Comparison of ENCODE assay signal across 23 cellular contexts in genomic region chr10:57460540-57460939, GRCh38.
DNase-seq lines count a peak whose midpoint lies in the region; ATAC-seq, FAIRE-seq and TF ChIP-seq lines count a peak whose summit lies in the region.
"Had no signal": no experiment of that assay in that cellular context is flagged by ENCODE, and none has a peak within 500 bp of the region (broad histone marks: within the 10 kb centered on the region; RNA-seq: fewer than 3 reads in every experiment).

No MANE protein-coding gene starts in this region.

- no peaks in the 10 kb centered on the region for H3K9me2 ChIP-seq in GM23338 (ENCODE audit: insufficient read depth)

- H3K79me2 ChIP-seq in GM23338 (replicated peaks; ENCODE audit: insufficient read depth) (no peaks in the 10 kb centered on the region), K562 (ENCODE audit: control insufficient read depth, insufficient read depth, low read length) (no peaks in the 10 kb centered on the region)

- no peak for TF ChIP-seq CTCF in A549 (IDR thresholded peaks at IDR 0.05)
- TF ChIP-seq CTCF in GM23338 (conservative IDR thresholded peaks at IDR 0.05; ENCODE audit: low read depth in 2 of 2), result no peak
- no peak for TF ChIP-seq CTCF in K562 (IDR thresholded peaks at IDR 0.05 in 2 of 3, conservative IDR thresholded peaks at IDR 0.05 in 1 of 3; ENCODE audit: insufficient read depth in 2 of 3, low read depth in 1 of 3, low read length in 3 of 3)
- no peak for TF ChIP-seq CTCF in breast epithelium (IDR thresholded peaks at IDR 0.05)

- H3K14ac ChIP-seq in mesenchymal stem cell (ENCODE audit: low read length in 2 of 2), result no peak overlapping the region

- WGBS in A549 (ENCODE audit: missing lambda C conversion rate), result 13% methylated on average over 1 of the region's 1 CpG
- WGBS in K562 (ENCODE audit: insufficient coverage, low coverage, missing lambda C conversion rate), result 0% methylated on average over 1 of the region's 1 CpG
- WGBS in mesenchymal stem cell, result no CpG with 5 or more reads among the region's 1 CpG

- H2AFZ ChIP-seq in GM23338, result peak overlapping the region; percentile 4; the same call in 1 of the 2 replicates
- H2AFZ ChIP-seq in K562 (ENCODE audit: low read depth, low read length), result no peak overlapping the region
- peak overlapping the region; percentile 39 for H2AFZ ChIP-seq in mesenchymal stem cell (ENCODE audit: low read depth, low read length)

- H2BK12ac ChIP-seq in mesenchymal stem cell (ENCODE audit: low read length in 2 of 2), result no peak overlapping the region

- TF ChIP-seq RAD21 in A549 (conservative IDR thresholded peaks at IDR 0.05 in 1 of 2, IDR thresholded peaks at IDR 0.05 in 1 of 2) (no peak), K562 (CRISPR knock-in tag; conservative IDR thresholded peaks at IDR 0.05 in 1 of 2, IDR thresholded peaks at IDR 0.05 in 1 of 2) (no peak)

- no peak overlapping the region for H4K8ac ChIP-seq in mesenchymal stem cell (ENCODE audit: low read length)

- DNase-seq in A549 (ENCODE audit: low read depth in 1 of 2, low spot score in 1 of 2) (no peak), GM23338 (ENCODE audit: low spot score) (no peak), K562 (ENCODE audit: extremely low read depth in 1 of 4, low spot score in 3 of 4) (no peak), mesenchymal stem cell (no peak), breast epithelium (ENCODE audit: low spot score in 2 of 2) (no peak)
- DNase-seq in activated CD8-positive, alpha-beta memory T cell treated with anti-CD3 and anti-CD28 coated beads for 24 hours, result no peak
- DNase-seq in activated CD8-positive, alpha-beta T cell treated with anti-CD3 and anti-CD28 coated beads, Interleukin-2, amount 10 ng/mL, durations not matched to agents 7 days and 5 days, result no peak
- DNase-seq: 8988T; AML-193; Caco-2; Calu3; CD4-positive, alpha-beta T cell; CD8-positive, alpha-beta T cell; DMS79 treated with DMSO at 0.1 percent for 48 hours; GF-D8 had no signal

- H2BK120ac ChIP-seq in mesenchymal stem cell (ENCODE audit: low read depth, low read length), result no peak overlapping the region

- no peaks in the 10 kb centered on the region for H3K27me3 Mint-ChIP-seq in GM23338 (ENCODE audit: insufficient read depth, low read depth, poor library complexity)
- no peaks in the 10 kb centered on the region for H3K27me3 Mint-ChIP-seq in activated CD8-positive, alpha-beta T cell treated with anti-CD3 and anti-CD28 coated beads, Interleukin-2, amount 10 ng/mL, durations not matched to agents 7 days and 5 days (ENCODE audit: low read depth)
- H3K27me3 Mint-ChIP-seq: B cell; CD4-positive, alpha-beta T cell had no signal

- no peaks in the 10 kb centered on the region for H3K27me3 ChIP-seq in GM23338 (ENCODE audit: insufficient read depth)
- H3K27me3 ChIP-seq in K562 (ENCODE audit: control insufficient read depth in 2 of 2, insufficient read depth in 2 of 2, low read length in 2 of 2), result no peaks in the 10 kb centered on the region
- H3K27me3 ChIP-seq in mesenchymal stem cell (ENCODE audit: control insufficient read depth in 1 of 2, insufficient read depth in 1 of 2, low read length in 2 of 2), result no peaks in the 10 kb centered on the region
- no peaks in the 10 kb centered on the region for H3K27me3 ChIP-seq in breast epithelium
- H3K27me3 ChIP-seq: BLaER1 treated with 17β-estradiol and CSF1 and Interleukin-3, amounts not matched to agents 10 nM and 100 nM had no signal

- no peak overlapping the region for H2AK5ac ChIP-seq in mesenchymal stem cell (ENCODE audit: low read length, severe bottlenecking)

- H3K27ac Mint-ChIP-seq in GM23338, result no peak overlapping the region
- no peak overlapping the region for H3K27ac Mint-ChIP-seq in activated CD8-positive, alpha-beta T cell treated with anti-CD3 and anti-CD28 coated beads, Interleukin-2, amount 10 ng/mL, durations not matched to agents 7 days and 5 days
- H3K27ac Mint-ChIP-seq: B cell; CD4-positive, alpha-beta T cell; CD8-positive, alpha-beta T cell had no signal

- H3K9me3 ChIP-seq in A549 (no peaks in the 10 kb centered on the region), K562 (replicated peaks; ENCODE audit: control insufficient read depth, insufficient read depth, low read depth, low read length) (0 out of 2 replicates have a peak, but pooled peaks cover 1% of the 10 kb centered on the region), mesenchymal stem cell (ENCODE audit: control insufficient read depth, low read length) (no peaks in the 10 kb centered on the region), breast epithelium (no peaks in the 10 kb centered on the region)
- H3K9me3 ChIP-seq: BLaER1 treated with 17β-estradiol and CSF1 and Interleukin-3, amounts not matched to agents 10 nM and 100 nM; Caco-2 had no signal

- H3F3A ChIP-seq in GM23338 (replicated peaks; ENCODE audit: low read depth), result no peaks in the 10 kb centered on the region

- no peak overlapping the region for H3K4me3 Mint-ChIP-seq in GM23338
- no peak overlapping the region for H3K4me3 Mint-ChIP-seq in activated CD8-positive, alpha-beta T cell treated with anti-CD3 and anti-CD28 coated beads, Interleukin-2, amount 10 ng/mL, durations not matched to agents 7 days and 5 days
- H3K4me3 Mint-ChIP-seq: B cell; CD4-positive, alpha-beta T cell; CD8-positive, alpha-beta T cell had no signal

- H3K4me2 ChIP-seq in A549 (no peak overlapping the region), GM23338 (no peak overlapping the region), K562 (ENCODE audit: insufficient read depth, low read length) (no peak overlapping the region), mesenchymal stem cell (ENCODE audit: low read length, poor library complexity, severe bottlenecking) (no peak overlapping the region)
- H3K4me2 ChIP-seq: BLaER1 treated with 17β-estradiol and CSF1 and Interleukin-3, amounts not matched to agents 10 nM and 100 nM had no signal

- H4K20me1 ChIP-seq in GM23338 (replicated peaks; ENCODE audit: insufficient read depth), result no peaks in the 10 kb centered on the region
- H4K20me1 ChIP-seq in K562 (replicated peaks; ENCODE audit: control insufficient read depth, insufficient read depth, low read length), result no peaks in the 10 kb centered on the region
- H4K20me1 ChIP-seq: BLaER1 treated with 17β-estradiol and CSF1 and Interleukin-3, amounts not matched to agents 10 nM and 100 nM had no signal

- CTCF ChIA-PET in A549 (lab: Yijun Ruan, JAX), result interaction anchor here (0.6 kb wide), 1 partner anchor 838 kb away, joined by 3 read pairs; no protein-coding TSS in a partner anchor
- CTCF ChIA-PET in K562 (lab: Yijun Ruan, JAX; ENCODE audit: low intra/inter-chr PET ratio), result no interaction called here
- CTCF ChIA-PET in activated CD8-positive, alpha-beta T cell treated with anti-CD3 and anti-CD28 coated beads, Interleukin-2, amount 10 ng/mL, durations not matched to agents 7 days and 5 days (lab: Charles Lee), result no interaction called here

- no peaks in the 10 kb centered on the region for H3K9me1 ChIP-seq in K562 (ENCODE audit: control insufficient read depth, insufficient read depth, low read length)

- H3K36me3 ChIP-seq in GM23338 (ENCODE audit: insufficient read depth) (no peaks in the 10 kb centered on the region), K562 (ENCODE audit: control insufficient read depth, insufficient read depth, low read length) (no peaks in the 10 kb centered on the region), mesenchymal stem cell (ENCODE audit: control insufficient read depth in 1 of 2, insufficient read depth in 2 of 2, low read depth in 1 of 2, low read length in 2 of 2) (no peaks in the 10 kb centered on the region), breast epithelium (no peaks in the 10 kb centered on the region)
- H3K36me3 ChIP-seq: BLaER1 treated with 17β-estradiol and CSF1 and Interleukin-3, amounts not matched to agents 10 nM and 100 nM had no signal

- H3K4me3 ChIP-seq in A549, result no peak overlapping the region
- no peak overlapping the region for H3K4me3 ChIP-seq in GM23338
- no peak overlapping the region for H3K4me3 ChIP-seq in K562
- no peak overlapping the region for H3K4me3 ChIP-seq in mesenchymal stem cell (ENCODE audit: insufficient read depth in 1 of 2, low read depth in 1 of 2, low read length in 2 of 2)
- no peak overlapping the region for H3K4me3 ChIP-seq in breast epithelium
- H3K4me3 ChIP-seq: BLaER1 treated with 17β-estradiol and CSF1 and Interleukin-3, amounts not matched to agents 10 nM and 100 nM had no signal

- H3K9me3 Mint-ChIP-seq in GM23338, result no peaks in the 10 kb centered on the region
- no peaks in the 10 kb centered on the region for H3K9me3 Mint-ChIP-seq in activated CD8-positive, alpha-beta T cell treated with anti-CD3 and anti-CD28 coated beads, Interleukin-2, amount 10 ng/mL, durations not matched to agents 7 days and 5 days (ENCODE audit: insufficient read depth)
- H3K9me3 Mint-ChIP-seq: CD4-positive, alpha-beta T cell had no signal

- no peak for ATAC-seq in A549
- ATAC-seq in GM23338, result no peak
- ATAC-seq in K562, result no peak
- no peak for ATAC-seq in activated CD8-positive, alpha-beta T cell treated with anti-CD3 and anti-CD28 coated beads, Interleukin-2, amount 10 ng/mL, durations not matched to agents 7 days and 5 days
- no peak for ATAC-seq in HG02610 (IDR thresholded peaks at IDR 0.05; ENCODE audit: unreplicated experiment)
- ATAC-seq: CD8-positive, alpha-beta T cell had no signal

- H3K4me1 ChIP-seq in A549, result no peaks in the 10 kb centered on the region
- no peaks in the 10 kb centered on the region for H3K4me1 ChIP-seq in GM23338 (ENCODE audit: insufficient read depth)
- no peaks in the 10 kb centered on the region for H3K4me1 ChIP-seq in K562 (replicated peaks in 1 of 2; ENCODE audit: control insufficient read depth in 2 of 2, insufficient read depth in 2 of 2, low read length in 2 of 2)
- H3K4me1 ChIP-seq in mesenchymal stem cell (ENCODE audit: control insufficient read depth, insufficient read depth, low read depth, low read length), result no peaks in the 10 kb centered on the region
- no peaks in the 10 kb centered on the region for H3K4me1 ChIP-seq in breast epithelium
- H3K4me1 ChIP-seq: BLaER1 treated with 17β-estradiol and CSF1 and Interleukin-3, amounts not matched to agents 10 nM and 100 nM; Caco-2 had no signal

- no peak for FAIRE-seq in A549 (lab: Jason Lieb, UNC)
- FAIRE-seq in K562 (lab: Jason Lieb, UNC), result no peak
- FAIRE-seq: D721Med, G401.6, GM12891, GM19239 had no signal

- H3K36me3 Mint-ChIP-seq in GM23338 (ENCODE audit: low read depth), result no peaks in the 10 kb centered on the region
- no peaks in the 10 kb centered on the region for H3K36me3 Mint-ChIP-seq in activated CD8-positive, alpha-beta T cell treated with anti-CD3 and anti-CD28 coated beads, Interleukin-2, amount 10 ng/mL, durations not matched to agents 7 days and 5 days (ENCODE audit: low read depth)
- H3K36me3 Mint-ChIP-seq: CD8-positive, alpha-beta T cell had no signal

- H3K4me1 Mint-ChIP-seq in GM23338, result peaks cover 10% of the 10 kb centered on the region; the same call in 2 of the 3 replicates
- no peaks in the 10 kb centered on the region for H3K4me1 Mint-ChIP-seq in activated CD8-positive, alpha-beta T cell treated with anti-CD3 and anti-CD28 coated beads, Interleukin-2, amount 10 ng/mL, durations not matched to agents 7 days and 5 days (ENCODE audit: low read depth)
- H3K4me1 Mint-ChIP-seq: B cell had no signal

- H3K23ac ChIP-seq in mesenchymal stem cell (ENCODE audit: low read length in 2 of 2), result no peak overlapping the region

- no TSS peak for BruUV-seq in K562 (replicated peaks; lab: Mats Ljungman, UMichigan)

- no peak for TF ChIP-seq POLR2A in A549 (IDR thresholded peaks at IDR 0.05; ENCODE audit: low read length)
- TF ChIP-seq POLR2A in K562 (conservative IDR thresholded peaks at IDR 0.05), result no peak
- no peak for TF ChIP-seq POLR2A in breast epithelium (IDR thresholded peaks at IDR 0.05)

- intact Hi-C loops in K562 (cut with micrococcal nuclease), result no loop called here
- intact Hi-C loops in breast epithelium (cut with DNase I; ENCODE audit: low total_unique reads), result loop anchor here (5.0 kb wide), 1 partner anchor 337 kb away; no protein-coding TSS in a partner anchor

- H2BK15ac ChIP-seq in mesenchymal stem cell (ENCODE audit: low read depth, poor library complexity, severe bottlenecking), result no peak overlapping the region

- H3K18ac ChIP-seq in mesenchymal stem cell (ENCODE audit: low read depth in 1 of 2, low read length in 2 of 2), result no peak overlapping the region

- in situ Hi-C loops in K562 (cut with MboI), result no loop called here

- no peak for TF ChIP-seq EP300 in A549 (IDR thresholded peaks at IDR 0.05)
- TF ChIP-seq EP300 in K562 (IDR thresholded peaks at IDR 0.05; ENCODE audit: low read length), result no peak

- POLR2A ChIA-PET in A549 (lab: Yijun Ruan, JAX) (no interaction called here), K562 (lab: Yijun Ruan, JAX) (interaction anchor here (0.6 kb wide), 1 partner anchor 284 kb away, joined by 3 read pairs; no protein-coding TSS in a partner anchor)
- POLR2A ChIA-PET in activated CD8-positive, alpha-beta T cell treated with anti-CD3 and anti-CD28 coated beads, Interleukin-2, amount 10 ng/mL, durations not matched to agents 7 days and 5 days (lab: Charles Lee), result no interaction called here

- no peaks in the 10 kb centered on the region for H3K79me1 ChIP-seq in mesenchymal stem cell (replicated peaks; ENCODE audit: low read length, poor library complexity, severe bottlenecking)

- H3K4ac ChIP-seq in mesenchymal stem cell (ENCODE audit: low read depth in 1 of 2, low read length in 2 of 2), result no peak overlapping the region

- no peak overlapping the region for H4K91ac ChIP-seq in mesenchymal stem cell (ENCODE audit: low read length)

- H2BK5ac ChIP-seq in mesenchymal stem cell (ENCODE audit: low read depth, low read length, poor library complexity, severe bottlenecking), result no peak overlapping the region

- no peak overlapping the region for H3K27ac ChIP-seq in A549
- no peak overlapping the region for H3K27ac ChIP-seq in GM23338 (ENCODE audit: low read depth)
- no peak overlapping the region for H3K27ac ChIP-seq in K562 (ENCODE audit: extremely low read depth, low read depth, low read length)
- H3K27ac ChIP-seq in mesenchymal stem cell (ENCODE audit: low read length, poor library complexity, severe bottlenecking), result no peak overlapping the region
- no peak overlapping the region for H3K27ac ChIP-seq in breast epithelium
- H3K27ac ChIP-seq: BLaER1 treated with 17β-estradiol and CSF1 and Interleukin-3, amounts not matched to agents 10 nM and 100 nM; C4-2B had no signal

- H3K9ac ChIP-seq in K562 (ENCODE audit: insufficient read depth in 1 of 2, low read depth in 2 of 2, low read length in 2 of 2) (no peak overlapping the region), mesenchymal stem cell (ENCODE audit: low read length) (no peak overlapping the region)
- H3K9ac ChIP-seq: BLaER1 treated with 17β-estradiol and CSF1 and Interleukin-3, amounts not matched to agents 10 nM and 100 nM had no signal

Comparison
In these comparisons a context has a peak if more than half of its experiments do, and no peak if none do; other contexts are left out.
1. Of the 35 proteins assayed by ChIP-seq in both K562 and A549: peak only in K562: none; only in A549: MAFK; in both: none; in neither: 34.